8 cellular contexts compared by ENCODE assay signal in genomic region chr5:76521240-76521758, GRCh38.
DNase-seq lines count a peak whose midpoint lies in the region; ATAC-seq, FAIRE-seq and TF ChIP-seq lines count a peak whose summit lies in the region.

No MANE protein-coding gene starts in this region.

- H3K27ac ChIP-seq in epithelial cell of prostate (no peak overlapping the region), caudate nucleus (ENCODE audit: low read depth, low read length) (no peak overlapping the region)

- intact Hi-C loops in CD14-positive monocyte (cut with micrococcal nuclease): no loop called here

- H3K27ac Mint-ChIP-seq in CD14-positive monocyte: peak overlapping the region; percentile 74 to 84 (median 83)

- DNase-seq in CD14-positive monocyte (ENCODE audit: low spot score) (no peak), HS-5 (ENCODE audit: low read depth) (peak; percentile 36), epithelial cell of prostate (ENCODE audit: low read depth, low spot score) (peak; percentile 5), urothelium cell line (ENCODE audit: low spot score) (peak; percentile 39), NCI-H82 treated with DMSO at 0.1 percent for 48 hours (lab: John Stamatoyannopoulos, UW; ENCODE audit: unreplicated experiment) (no peak), caudate nucleus (lab: John Stamatoyannopoulos, UW) (no peak)
- DNase-seq in stimulated activated CD4-positive, alpha-beta T cell treated with anti-CD3 and anti-CD28 coated beads, Interleukin-12 subunit alpha, Interleukin-12 subunit beta, amount 100 ng/mL, for 4 hours: no peak

- no peak for FAIRE-seq in urothelium cell line (lab: Jason Lieb, UNC)

- TF ChIP-seq CTCF in CD14-positive monocyte (IDR thresholded peaks at IDR 0.05): no peak

- peaks cover 36% of the 10 kb centered on the region for H3K4me1 Mint-ChIP-seq in CD14-positive monocyte

- ATAC-seq in GM19452 (IDR thresholded peaks at IDR 0.05; ENCODE audit: unreplicated experiment): peak; percentile 85

- peak overlapping the region in 1 of 2 donors; percentile 16 for H3K4me3 Mint-ChIP-seq in CD14-positive monocyte

- H3K27me3 Mint-ChIP-seq in CD14-positive monocyte (ENCODE audit: low read depth in 3 of 3): no peaks in the 10 kb centered on the region

- peaks cover 7 to 13% of the 10 kb centered on the region in 2 donors for H3K36me3 Mint-ChIP-seq in CD14-positive monocyte

- peaks cover 0 to 7% (median 0%) of the 10 kb centered on the region in 7 donors for H3K9me3 Mint-ChIP-seq in CD14-positive monocyte

Comparison
In these comparisons a context has a peak if more than half of its experiments do, and no peak if none do; other contexts are left out.
1. DNase-seq: peak in HS-5 (single experiment), epithelial cell of prostate (single experiment) and urothelium cell line (single experiment); none in CD14-positive monocyte (single experiment), stimulated activated CD4-positive, alpha-beta T cell treated with anti-CD3 and anti-CD28 coated beads, Interleukin-12 subunit alpha, Interleukin-12 subunit beta, amount 100 ng/mL, for 4 hours (single experiment), NCI-H82 treated with DMSO at 0.1 percent for 48 hours (single experiment) and caudate nucleus (0 of 61).